Comparison of ENCODE assay signal across 12 cellular contexts in genomic region chr15:55499158-55499557, GRCh38. TPM values are rescaled to one million over a fixed set of nuclear protein-coding genes. Genes with fewer than 3 reads are reported as not detected.
DNase-seq lines count a peak whose midpoint lies in the region; ATAC-seq and TF ChIP-seq lines count a peak whose summit lies in the region.
"Had no signal": no experiment of that assay in that cellular context is flagged by ENCODE, and none has a peak within 500 bp of the region (broad histone marks: within the 10 kb centered on the region; RNA-seq: fewer than 3 reads in every experiment).

No MANE protein-coding gene starts in this region.

- no peaks in the 10 kb centered on the region for H3K36me3 Mint-ChIP-seq in activated CD4-positive, alpha-beta T cell treated with anti-CD3 and anti-CD28 coated beads, Interleukin-2, amount 10 ng/mL, durations not matched to agents 24 days and 14 days (ENCODE audit: low read depth)
- H3K36me3 Mint-ChIP-seq in activated naive CD8-positive, alpha-beta T cell treated with anti-CD3 and anti-CD28 coated beads, Interleukin-2, amount 50 U/mL, for 24 hours (ENCODE audit: low read depth), result no peaks in the 10 kb centered on the region

- H3K27ac Mint-ChIP-seq in activated CD4-positive, alpha-beta T cell treated with anti-CD3 and anti-CD28 coated beads, Interleukin-2, amount 10 ng/mL, durations not matched to agents 24 days and 14 days, result no peak overlapping the region
- no peak overlapping the region for H3K27ac Mint-ChIP-seq in activated naive CD8-positive, alpha-beta T cell treated with anti-CD3 and anti-CD28 coated beads, Interleukin-2, amount 50 U/mL, for 24 hours

- no peaks in the 10 kb centered on the region for H3K4me1 ChIP-seq in Loucy (ENCODE audit: insufficient read depth, low read length, poor library complexity, severe bottlenecking)
- H3K4me1 ChIP-seq in osteoblast (ENCODE audit: insufficient read depth, low read length), result peaks cover 5% of the 10 kb centered on the region

- H3K9me2 ChIP-seq in Loucy (replicated peaks; ENCODE audit: low read depth, low read length), result no peaks in the 10 kb centered on the region

- H4K20me1 ChIP-seq in Loucy (ENCODE audit: insufficient read depth, low read length, poor library complexity, severe bottlenecking) (no peaks in the 10 kb centered on the region), osteoblast (ENCODE audit: insufficient read depth, low read length) (no peaks in the 10 kb centered on the region)

- H3K27me3 ChIP-seq in Loucy (ENCODE audit: insufficient read depth, low read length, poor library complexity, severe bottlenecking), result no peaks in the 10 kb centered on the region
- no peaks in the 10 kb centered on the region for H3K27me3 ChIP-seq in osteoblast (ENCODE audit: insufficient read depth, low read length)
- H3K27me3 ChIP-seq in WERI-Rb-1 (ENCODE audit: insufficient read depth, low read depth, severe bottlenecking), result no peaks in the 10 kb centered on the region
- H3K27me3 ChIP-seq: body of pancreas had no signal

- no peak for TF ChIP-seq CTCF in Loucy (conservative IDR thresholded peaks at IDR 0.05; ENCODE audit: low read length)
- no peak for TF ChIP-seq CTCF in osteoblast (IDR thresholded peaks at IDR 0.05; ENCODE audit: extremely low read depth, low read depth, low read length)
- no peak for TF ChIP-seq CTCF in WERI-Rb-1 (IDR thresholded peaks at IDR 0.05; ENCODE audit: low read depth, low read length)

- H3K9me3 ChIP-seq in Loucy (ENCODE audit: insufficient read depth, low read depth, low read length), result no peaks in the 10 kb centered on the region
- no peaks in the 10 kb centered on the region for H3K9me3 ChIP-seq in osteoblast (ENCODE audit: low read depth, low read length)
- no peaks in the 10 kb centered on the region for H3K9me3 ChIP-seq in WERI-Rb-1 (ENCODE audit: severe bottlenecking)
- H3K9me3 ChIP-seq: body of pancreas had no signal

- H3K79me2 ChIP-seq in Loucy (ENCODE audit: insufficient read depth, low read length) (no peaks in the 10 kb centered on the region), osteoblast (ENCODE audit: insufficient read depth, low read length) (no peaks in the 10 kb centered on the region)

- H3K27ac ChIP-seq in osteoblast (ENCODE audit: low read depth, low read length) (no peak overlapping the region), WERI-Rb-1 (no peak overlapping the region)

- H2AFZ ChIP-seq in Loucy (ENCODE audit: low read length), result no peak overlapping the region
- peak overlapping the region; percentile 46 for H2AFZ ChIP-seq in osteoblast (ENCODE audit: low read length)

- H3K9ac ChIP-seq in Loucy (ENCODE audit: low read depth, low read length, poor library complexity, severe bottlenecking), result no peak overlapping the region

- ATAC-seq in activated naive CD8-positive, alpha-beta T cell treated with anti-CD3 and anti-CD28 coated beads, Interleukin-2, amount 50 U/mL, for 24 hours, result no peak
- no peak for ATAC-seq in GM18867 (IDR thresholded peaks at IDR 0.05; ENCODE audit: unreplicated experiment)

- peaks cover 11% of the 10 kb centered on the region for H3K27me3 Mint-ChIP-seq in activated CD4-positive, alpha-beta T cell treated with anti-CD3 and anti-CD28 coated beads, Interleukin-2, amount 10 ng/mL, durations not matched to agents 24 days and 14 days
- peaks cover 13% of the 10 kb centered on the region for H3K27me3 Mint-ChIP-seq in activated naive CD8-positive, alpha-beta T cell treated with anti-CD3 and anti-CD28 coated beads, Interleukin-2, amount 50 U/mL, for 24 hours

- DNase-seq in activated CD4-positive, alpha-beta T cell treated with anti-CD3 and anti-CD28 coated beads, Interleukin-2, amount 10 ng/mL, durations not matched to agents 24 days and 14 days, result no peak
- DNase-seq in activated CD4-positive, alpha-beta T cell treated with anti-CD3 and anti-CD28 coated beads, Interleukin-2, amount 50 U/mL, for 48 hours, result no peak
- no peak for DNase-seq in activated naive CD8-positive, alpha-beta T cell treated with anti-CD3 and anti-CD28 coated beads, Interleukin-2, amount 50 U/mL, for 24 hours
- peak; percentile 55 for DNase-seq in osteoblast (ENCODE audit: insufficient read length, low spot score, missing footprints)
- no peak for DNase-seq in GM19240 (ENCODE audit: insufficient read length, low spot score)
- DNase-seq in WERI-Rb-1, result no peak
- DNase-seq: body of pancreas, mesenchymal stem cell, NCI-H1092, right cardiac atrium had no signal

- H3K4me3 ChIP-seq in Loucy (ENCODE audit: low read length, poor library complexity, severe bottlenecking) (no peak overlapping the region), osteoblast (ENCODE audit: insufficient read depth, low read length) (no peak overlapping the region), WERI-Rb-1 (ENCODE audit: low read depth, low read length) (no peak overlapping the region)

- H3K4me3 Mint-ChIP-seq in activated CD4-positive, alpha-beta T cell treated with anti-CD3 and anti-CD28 coated beads, Interleukin-2, amount 10 ng/mL, durations not matched to agents 24 days and 14 days, result peak overlapping the region; percentile 85
- peak overlapping the region; percentile 81 for H3K4me3 Mint-ChIP-seq in activated naive CD8-positive, alpha-beta T cell treated with anti-CD3 and anti-CD28 coated beads, Interleukin-2, amount 50 U/mL, for 24 hours

- H3F3A ChIP-seq in Loucy (ENCODE audit: low read depth), result no peaks in the 10 kb centered on the region

- H3K36me3 ChIP-seq in Loucy (ENCODE audit: insufficient read depth, low read length) (no peaks in the 10 kb centered on the region), osteoblast (ENCODE audit: insufficient read depth, low read length) (no peaks in the 10 kb centered on the region), WERI-Rb-1 (no peaks in the 10 kb centered on the region)

- intact Hi-C loops in activated CD4-positive, alpha-beta T cell treated with anti-CD3 and anti-CD28 coated beads, Interleukin-2, amount 10 ng/mL, durations not matched to agents 24 days and 14 days (cut with micrococcal nuclease), result loop anchor here (5.0 kb wide), 2 partner anchors 92 to 182 kb away; partner anchors contain the start of genes CCPG1, PIERCE2, PIGB and PIGBOS1

- H3K9me3 Mint-ChIP-seq in activated CD4-positive, alpha-beta T cell treated with anti-CD3 and anti-CD28 coated beads, Interleukin-2, amount 10 ng/mL, durations not matched to agents 24 days and 14 days, result peaks cover 3% of the 10 kb centered on the region
- H3K9me3 Mint-ChIP-seq in activated naive CD8-positive, alpha-beta T cell treated with anti-CD3 and anti-CD28 coated beads, Interleukin-2, amount 50 U/mL, for 24 hours, result no peaks in the 10 kb centered on the region

- H3K4me1 Mint-ChIP-seq in activated CD4-positive, alpha-beta T cell treated with anti-CD3 and anti-CD28 coated beads, Interleukin-2, amount 10 ng/mL, durations not matched to agents 24 days and 14 days, result peaks cover 7% of the 10 kb centered on the region
- peaks cover 27% of the 10 kb centered on the region for H3K4me1 Mint-ChIP-seq in activated naive CD8-positive, alpha-beta T cell treated with anti-CD3 and anti-CD28 coated beads, Interleukin-2, amount 50 U/mL, for 24 hours

- H3K4me2 ChIP-seq in Loucy (ENCODE audit: low read depth, low read length, poor library complexity, severe bottlenecking) (peak overlapping the region; percentile 69), osteoblast (ENCODE audit: insufficient read depth, low read length) (peak overlapping the region; percentile 86)

RNA-seq across cellular contexts. Expression of gene DNAAF4, which starts 8.9 kb away (rescaled TPM):
- 0.26 TPM in 1 of 2 replicates, not detected in the other for total RNA-seq in activated CD4-positive, alpha-beta T cell treated with anti-CD3 and anti-CD28 coated beads, Interleukin-2, amount 10 ng/mL, durations not matched to agents 24 days and 14 days
- total RNA-seq in osteoblast, result 2.9 and 5.1 TPM in 2 replicates
